In the genomic region with DNA sequence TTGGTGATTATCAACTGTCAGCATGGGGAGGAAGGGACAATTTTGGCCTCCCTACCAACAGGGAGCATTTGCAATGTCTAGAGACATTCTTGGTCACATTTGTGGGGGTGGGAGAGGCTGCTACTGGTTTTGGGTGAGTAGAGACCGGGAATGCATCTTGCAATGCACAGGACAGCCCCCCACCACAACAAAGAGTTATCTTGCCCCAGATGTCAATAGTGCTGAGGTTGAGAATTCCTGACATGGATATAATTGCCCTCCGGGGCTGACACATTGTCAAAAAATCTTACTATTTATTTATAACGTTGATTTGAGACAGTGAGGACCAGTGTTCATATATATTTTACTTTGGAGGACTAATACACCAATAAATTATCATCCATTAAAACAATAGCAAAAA, we compare ENCODE assay signal across 15 cellular contexts.
DNase-seq lines count a peak whose midpoint lies in the region; ATAC-seq and TF ChIP-seq lines count a peak whose summit lies in the region.
"Had no signal": no experiment of that assay in that cellular context is flagged by ENCODE, and none has a peak within 500 bp of the region (broad histone marks: within the 10 kb centered on the region; RNA-seq: fewer than 3 reads in every experiment).

No MANE protein-coding gene starts in this region.

- no peak for ATAC-seq in PC-3
- ATAC-seq in HG03521 (IDR thresholded peaks at IDR 0.05; ENCODE audit: unreplicated experiment) = no peak

- peak; percentile 58 for DNase-seq in ELR (ENCODE audit: low read depth)
- peak; percentile 63 for DNase-seq in PC-3
- peak; percentile 60 for DNase-seq in glomerular visceral epithelial cell (ENCODE audit: extremely low spot score)
- no peak for DNase-seq in endothelial cell (ENCODE audit: low spot score)
- no peak for DNase-seq in AG08396 (ENCODE audit: low spot score)
- DNase-seq in PC-9 = no peak
- DNase-seq: Caco-2; CD8-positive, alpha-beta memory T cell; DMS53; KG1 had no signal

- H3K36me3 Mint-ChIP-seq in endothelial cell (ENCODE audit: low read depth, unreplicated experiment) = no peaks in the 10 kb centered on the region
- H3K36me3 Mint-ChIP-seq: CD8-positive, alpha-beta memory T cell; IgD-negative memory B cell had no signal

- H3K4me1 ChIP-seq in PC-3 (ENCODE audit: insufficient read depth, low read length) = peaks cover 21% of the 10 kb centered on the region
- no peaks in the 10 kb centered on the region for H3K4me1 ChIP-seq in PC-9 (replicated peaks; ENCODE audit: insufficient read depth)
- H3K4me1 ChIP-seq: BLaER1, Caco-2, HAP-1 had no signal

- H3K4me1 Mint-ChIP-seq in endothelial cell (ENCODE audit: unreplicated experiment) = peaks cover 4% of the 10 kb centered on the region
- H3K4me1 Mint-ChIP-seq: CD8-positive, alpha-beta memory T cell; IgD-negative memory B cell had no signal

- H3K27me3 ChIP-seq in PC-3 (ENCODE audit: low read length) (no peaks in the 10 kb centered on the region), PC-9 (ENCODE audit: insufficient read depth, low read depth) (peaks cover 37% of the 10 kb centered on the region)
- H3K27me3 ChIP-seq: BLaER1 had no signal

- H3K79me2 ChIP-seq in PC-3 (ENCODE audit: low read length) (no peaks in the 10 kb centered on the region), PC-9 (ENCODE audit: low read depth) (no peaks in the 10 kb centered on the region)

- no peak overlapping the region for H3K27ac Mint-ChIP-seq in endothelial cell (ENCODE audit: unreplicated experiment)
- H3K27ac Mint-ChIP-seq: CD8-positive, alpha-beta memory T cell; IgD-negative memory B cell had no signal

- H3K4me3 ChIP-seq in PC-3 (ENCODE audit: low read length) (no peak overlapping the region), PC-9 (no peak overlapping the region)
- H3K4me3 ChIP-seq: BLaER1, HAP-1 had no signal

- H3K9me3 Mint-ChIP-seq in endothelial cell (ENCODE audit: unreplicated experiment) = no peaks in the 10 kb centered on the region
- H3K9me3 Mint-ChIP-seq: CD8-positive, alpha-beta memory T cell; IgD-negative memory B cell had no signal

- H3K9ac ChIP-seq in PC-3 (ENCODE audit: low read length) = no peak overlapping the region
- H3K9ac ChIP-seq: BLaER1 had no signal

- intact Hi-C loops in PC-3 (cut with micrococcal nuclease) = no loop called here
- intact Hi-C loops in PC-9 (cut with micrococcal nuclease; ENCODE audit: unreplicated experiment) = no loop called here

- POLR2A ChIA-PET in PC-3 (lab: Charles Lee; ENCODE audit: unreplicated experiment) (no interaction called here), PC-9 (lab: Charles Lee; ENCODE audit: unreplicated experiment) (no interaction called here)

- H3K9me2 ChIP-seq in PC-3 (replicated peaks; ENCODE audit: low read length) = no peaks in the 10 kb centered on the region
- H3K9me2 ChIP-seq in PC-9 (ENCODE audit: insufficient read depth) = no peaks in the 10 kb centered on the region; the same call in 1 of the 2 replicates

- CTCF ChIA-PET in PC-3 (lab: Charles Lee) (no interaction called here), PC-9 (lab: Charles Lee) (no interaction called here)

- no peak overlapping the region for H3K4me3 Mint-ChIP-seq in endothelial cell (ENCODE audit: unreplicated experiment)
- H3K4me3 Mint-ChIP-seq: CD8-positive, alpha-beta memory T cell; IgD-negative memory B cell had no signal

- H4K20me1 ChIP-seq in PC-3 (ENCODE audit: low read length) = no peaks in the 10 kb centered on the region
- no peaks in the 10 kb centered on the region for H4K20me1 ChIP-seq in PC-9 (ENCODE audit: insufficient read depth)
- H4K20me1 ChIP-seq: BLaER1 had no signal

- H3K27ac ChIP-seq in PC-3 (ENCODE audit: low read length) = no peak overlapping the region
- H3K27ac ChIP-seq in PC-9 = no peak overlapping the region
- H3K27ac ChIP-seq: BLaER1, HL-60 had no signal

- H3K36me3 ChIP-seq in PC-3 (ENCODE audit: low read depth, low read length) = no peaks in the 10 kb centered on the region
- no peaks in the 10 kb centered on the region for H3K36me3 ChIP-seq in PC-9 (ENCODE audit: low read depth)
- H3K36me3 ChIP-seq: BLaER1, HAP-1 had no signal

- H2AFZ ChIP-seq in PC-3 (ENCODE audit: low read length) (no peak overlapping the region), PC-9 (no peak overlapping the region)

- no TSS peak for BruUV-seq in PC-3 (replicated peaks; lab: Mats Ljungman, UMichigan)
- no TSS peak for BruUV-seq in PC-9 (replicated peaks; lab: Mats Ljungman, UMichigan)

- no peaks in the 10 kb centered on the region for H3K9me3 ChIP-seq in PC-3 (ENCODE audit: low read length)
- H3K9me3 ChIP-seq in PC-9 (ENCODE audit: insufficient read depth, low read depth) = no peaks in the 10 kb centered on the region
- H3K9me3 ChIP-seq: Caco-2, HAP-1 had no signal

- H3K4me2 ChIP-seq in PC-3 (ENCODE audit: low read length) (no peak overlapping the region), PC-9 (no peak overlapping the region)
- H3K4me2 ChIP-seq: BLaER1 had no signal

- TF ChIP-seq CTCF in PC-3 (conservative IDR thresholded peaks at IDR 0.05; ENCODE audit: low read depth, low read length) (no peak), endothelial cell (IDR thresholded peaks at IDR 0.05; ENCODE audit: unreplicated experiment) (no peak), PC-9 (conservative IDR thresholded peaks at IDR 0.05) (no peak)

- no peaks in the 10 kb centered on the region for H3F3A ChIP-seq in PC-3 (ENCODE audit: low read length, unreplicated experiment)
- H3F3A ChIP-seq in PC-9 (ENCODE audit: insufficient read depth, low read depth) = no peaks in the 10 kb centered on the region

- peaks cover 2% of the 10 kb centered on the region for H3K27me3 Mint-ChIP-seq in endothelial cell (ENCODE audit: unreplicated experiment)
- H3K27me3 Mint-ChIP-seq: CD8-positive, alpha-beta memory T cell had no signal

Comparison
In these comparisons a context has a peak if more than half of its experiments do, and no peak if none do; other contexts are left out.
1. DNase-seq: peak in ELR (single experiment), PC-3 (single experiment) and glomerular visceral epithelial cell (single experiment); none in endothelial cell (single experiment), AG08396 (single experiment) and PC-9 (0 of 2).